Comparison of ENCODE assay signal across 8 cellular contexts in the genomic region with DNA sequence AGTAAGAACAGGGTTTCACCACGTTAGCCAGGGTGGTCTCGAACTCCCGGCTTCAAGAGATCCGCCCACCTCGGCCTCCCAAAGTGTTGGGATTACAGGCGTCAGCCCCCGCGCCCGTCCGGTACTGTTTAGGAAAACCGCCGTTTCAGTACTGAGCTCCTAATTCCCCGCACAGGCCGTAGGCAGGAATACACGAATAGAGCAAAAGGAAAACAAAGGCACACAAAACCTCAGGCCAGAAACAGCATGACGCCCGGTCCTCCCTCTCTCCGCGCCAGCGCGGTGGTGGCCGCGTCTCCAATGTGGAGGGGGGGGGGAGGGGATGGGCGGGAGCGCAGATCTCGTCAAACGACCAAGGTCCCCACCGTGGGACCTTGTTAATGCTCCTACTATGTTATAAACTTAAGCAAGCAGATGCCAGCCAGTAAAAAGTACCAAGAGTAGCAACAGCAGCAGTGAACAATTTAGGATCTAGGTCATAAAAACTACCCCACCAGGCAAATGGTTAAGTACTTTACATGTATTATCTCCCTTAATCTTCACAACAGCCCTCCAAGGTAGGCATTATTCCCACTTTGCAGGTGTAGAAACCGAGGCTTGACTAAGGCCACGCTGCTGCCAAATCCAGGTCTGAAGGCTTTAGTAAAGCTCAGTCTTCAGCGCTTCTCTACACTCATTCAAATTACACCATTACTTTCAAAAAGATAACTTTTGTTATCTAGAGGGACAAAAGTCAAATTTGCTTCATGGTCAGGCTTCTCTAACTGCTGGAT. TPM values are rescaled to one million over a fixed set of nuclear protein-coding genes. Genes with fewer than 3 reads are reported as not detected.
DNase-seq lines count a peak whose midpoint lies in the region; ATAC-seq and TF ChIP-seq lines count a peak whose summit lies in the region.

No MANE protein-coding gene starts in this region.

- H2AFZ ChIP-seq in osteoblast (ENCODE audit: low read length) = peak overlapping the region; percentile 76

- H3K27ac Mint-ChIP-seq in IgD-negative memory B cell = peak overlapping the region; percentile 90 to 100 (median 96)

- H3K9me3 ChIP-seq in heart left ventricle (no peaks in the 10 kb centered on the region), osteoblast (ENCODE audit: low read depth, low read length) (no peaks in the 10 kb centered on the region)

- ATAC-seq in heart left ventricle (peak; percentile 47 to 70 (median 63)), HG03159 (IDR thresholded peaks at IDR 0.05; ENCODE audit: unreplicated experiment) (no peak), GM21723 (IDR thresholded peaks at IDR 0.05; ENCODE audit: unreplicated experiment) (no peak)

- H3K4me2 ChIP-seq in osteoblast (ENCODE audit: insufficient read depth, low read length) = peak overlapping the region; percentile 94

- TF ChIP-seq POLR2A in heart left ventricle (IDR thresholded peaks at IDR 0.05) = no peak

- intact Hi-C loops in heart left ventricle (cut with DNase I) = loop anchor here in 1 of 10 donors (5.0 kb wide), 1 partner anchor 51 kb away; the partner anchor contains the start of gene UBE2Q1

- peak overlapping the region; percentile 91 to 100 (median 98) for H3K4me3 Mint-ChIP-seq in IgD-negative memory B cell

- peaks cover 90% of the 10 kb centered on the region for H3K79me2 ChIP-seq in osteoblast (ENCODE audit: insufficient read depth, low read length)

- 5 to 7% (median 6%) methylated on average over 27 to 28 of the region's 31 CpGs for WGBS in adipose tissue, 3 donors
- WGBS in heart left ventricle, 4 donors = 5 to 10% (median 6%) methylated on average over 19 to 31 of the region's 31 CpGs

- peaks cover 47 to 55% (median 48%) of the 10 kb centered on the region in 3 donors for H3K4me1 Mint-ChIP-seq in IgD-negative memory B cell

- peaks cover 0 to 21% (median 0%) of the 10 kb centered on the region in 9 donors for H3K36me3 ChIP-seq in heart left ventricle
- H3K36me3 ChIP-seq in osteoblast (ENCODE audit: insufficient read depth, low read length) = no peaks in the 10 kb centered on the region

- TF ChIP-seq CTCF in heart left ventricle (IDR thresholded peaks at IDR 0.05) (no peak), osteoblast (IDR thresholded peaks at IDR 0.05; ENCODE audit: extremely low read depth, low read depth, low read length) (no peak)

- DNase-seq in DMS153 (lab: John Stamatoyannopoulos, UW) (peak; percentile 46), SHP77 treated with DMSO at 0.1 percent for 48 hours (lab: John Stamatoyannopoulos, UW) (peak; percentile 40), heart left ventricle (peak; percentile 42 to 65 (median 52)), osteoblast (ENCODE audit: insufficient read length, low spot score, missing footprints) (peak; percentile 84)

- H3K27me3 ChIP-seq in heart left ventricle = no peaks in the 10 kb centered on the region
- H3K27me3 ChIP-seq in osteoblast (ENCODE audit: insufficient read depth, low read length) = no peaks in the 10 kb centered on the region

- peak overlapping the region; percentile 9 for H3K27ac ChIP-seq in adipose tissue (ENCODE audit: low read depth, low read length)
- H3K27ac ChIP-seq in heart left ventricle = peak overlapping the region; percentile 88 to 98 (median 94)
- H3K27ac ChIP-seq in osteoblast (ENCODE audit: low read depth, low read length) = peak overlapping the region; percentile 87

- H3K4me3 ChIP-seq in heart left ventricle (peak overlapping the region; percentile 70 to 96 (median 88)), osteoblast (ENCODE audit: insufficient read depth, low read length) (peak overlapping the region; percentile 94)

- peaks cover 33% of the 10 kb centered on the region for H4K20me1 ChIP-seq in osteoblast (ENCODE audit: insufficient read depth, low read length)

- H3K4me1 ChIP-seq in heart left ventricle (peaks cover 4 to 70% (median 39%) of the 10 kb centered on the region in 12 donors), osteoblast (ENCODE audit: insufficient read depth, low read length) (peaks cover 19% of the 10 kb centered on the region)

- no peaks in the 10 kb centered on the region for H3K9me3 Mint-ChIP-seq in IgD-negative memory B cell

- no peaks in the 10 kb centered on the region for H3K27me3 Mint-ChIP-seq in IgD-negative memory B cell

- H3K36me3 Mint-ChIP-seq in IgD-negative memory B cell = no peaks in the 10 kb centered on the region

RNA-seq across cellular contexts. Expression of gene ADAR, which starts 0.7 kb away (rescaled TPM):
- polyA plus RNA-seq in IgD-negative memory B cell (141 TPM), adipose tissue (10 to 100 TPM; 24.2 to 39.6 (median 39.4) TPM), heart left ventricle (10 to 100 TPM; 16.0 to 29.5 TPM)
- total RNA-seq in heart left ventricle (100 to 1,000 TPM in 1 of 9 donors, 10 to 100 TPM in 8; 52.1 to 117 (median 63.1) TPM), osteoblast (103 and 118 TPM in 2 replicates)

RNA-seq across cellular contexts. Expression of gene CHRNB2, which starts 41.1 kb away (rescaled TPM):
- polyA plus RNA-seq in IgD-negative memory B cell (0.04 TPM), adipose tissue (under 1 TPM; under 0.01 to 0.38 (median 0.01) TPM), heart left ventricle (under 1 TPM in 1 of 2 donors, not detected in 1; 0.03 TPM)
- total RNA-seq in heart left ventricle (under 1 TPM in 3 of 9 donors, not detected in 6; 0.05 to 0.14 (median 0.06) TPM), osteoblast (under 0.01 TPM in 1 of 2 replicates, not detected in the other)

RNA-seq across cellular contexts. Expression of gene UBE2Q1, which starts 50.2 kb away (rescaled TPM):
- polyA plus RNA-seq in IgD-negative memory B cell (9.0 TPM), adipose tissue (10 to 100 TPM; 27.5 to 37.7 (median 32.1) TPM), heart left ventricle (10 to 100 TPM; 23.0 to 36.2 TPM)
- total RNA-seq in heart left ventricle (10 to 100 TPM; 22.1 to 79.4 (median 58.8) TPM), osteoblast (27.9 and 28.6 TPM in 2 replicates)

Comparison
In these comparisons a context has a peak if more than half of its experiments do, and no peak if none do; other contexts are left out.
1. H3K27ac ChIP-seq: peak in every context shown above with its lines; median percentile 94 in heart left ventricle; 87 in osteoblast; 9 in adipose tissue.
2. ATAC-seq: peak in heart left ventricle (4 of 4); none in HG03159 (single experiment) and GM21723 (single experiment).
3. Peak in every context shown above with its lines, with median percentiles within 50 percentile points of each other: DNase-seq.